Comparison of ENCODE assay signal across 1 cellular context in genomic region chr16:73149329-73149728, GRCh38.
A peak's percentile ranks its signal among the peaks of the same experiment; 100 is the strongest.
TF ChIP-seq lines count a peak whose summit lies in the region.

No MANE protein-coding gene starts in this region.

TF ChIP-seq in HepG2, 621 proteins besides CTCF, POLR2A, EP300 and RAD21 (continued from another document and continues in another):
- TF ChIP-seq ZNF276 (CRISPR knock-in tag; IDR thresholded peaks at IDR 0.05; ENCODE audit: low read depth) = no peak
- TF ChIP-seq NFYB (CRISPR knock-in tag; IDR thresholded peaks at IDR 0.05) = no peak
- no peak for TF ChIP-seq ZNF724P (CRISPR knock-in tag; IDR thresholded peaks at IDR 0.05; ENCODE audit: borderline replicate concordance)
- TF ChIP-seq ZNF713 (CRISPR knock-in tag; IDR thresholded peaks at IDR 0.05) = no peak
- TF ChIP-seq ZNF549 (CRISPR knock-in tag; IDR thresholded peaks at IDR 0.05) = no peak
- no peak for TF ChIP-seq EEA1 (CRISPR knock-in tag; IDR thresholded peaks at IDR 0.05; ENCODE audit: borderline replicate concordance)
- no peak for TF ChIP-seq SMAD3 (CRISPR knock-in tag; IDR thresholded peaks at IDR 0.05)
- no peak for TF ChIP-seq ZBTB4 (CRISPR knock-in tag; IDR thresholded peaks at IDR 0.05; ENCODE audit: borderline replicate concordance)
- TF ChIP-seq ZNF264 (CRISPR knock-in tag; IDR thresholded peaks at IDR 0.05) = peak; percentile 63; the same call in 1 of the 2 replicates
- TF ChIP-seq KLF11 (CRISPR knock-in tag; IDR thresholded peaks at IDR 0.05) = no peak
- TF ChIP-seq ZBTB33 (CRISPR knock-in tag; IDR thresholded peaks at IDR 0.05) = peak; percentile 82
- no peak for TF ChIP-seq ZNF33B (CRISPR knock-in tag; IDR thresholded peaks at IDR 0.05)
- TF ChIP-seq JUND (CRISPR knock-in tag; IDR thresholded peaks at IDR 0.05) = no peak
- TF ChIP-seq ZBTB25 (CRISPR knock-in tag; IDR thresholded peaks at IDR 0.05) = no peak
- peak; percentile 34; the same call in 1 of the 2 replicates for TF ChIP-seq TBX3 (IDR thresholded peaks at IDR 0.05; ENCODE audit: borderline replicate concordance)
- TF ChIP-seq FOXA1 (IDR thresholded peaks at IDR 0.05) = no peak
- TF ChIP-seq FOXA1 (CRISPR knock-in tag; IDR thresholded peaks at IDR 0.05) = peak; percentile 47; the same call in 1 of the 2 replicates
- TF ChIP-seq PAXIP1 (CRISPR knock-in tag; conservative IDR thresholded peaks at IDR 0.05) = peak; percentile 22; the same call in 1 of the 2 replicates
- TF ChIP-seq ATF6 (CRISPR knock-in tag; conservative IDR thresholded peaks at IDR 0.05) = no peak
- TF ChIP-seq ZMYM4 (CRISPR knock-in tag; IDR thresholded peaks at IDR 0.05) = no peak
- no peak for TF ChIP-seq MAFK (conservative IDR thresholded peaks at IDR 0.05 in 1 of 2, IDR thresholded peaks at IDR 0.05 in 1 of 2; ENCODE audit: low read length in 2 of 2)
- no peak for TF ChIP-seq NKX3-1 (CRISPR knock-in tag; IDR thresholded peaks at IDR 0.05)
- TF ChIP-seq RXRB (CRISPR knock-in tag; IDR thresholded peaks at IDR 0.05; ENCODE audit: borderline replicate concordance) = peak; percentile 18; the same call in 1 of the 2 replicates
- no peak for TF ChIP-seq ZBTB10 (CRISPR knock-in tag; IDR thresholded peaks at IDR 0.05; ENCODE audit: borderline replicate concordance)
- TF ChIP-seq NR2F6 (IDR thresholded peaks at IDR 0.05) = no peak
- no peak for TF ChIP-seq NR2F6 (CRISPR knock-in tag; IDR thresholded peaks at IDR 0.05)
- TF ChIP-seq CENPBD1 (CRISPR knock-in tag; IDR thresholded peaks at IDR 0.05; ENCODE audit: borderline replicate concordance, low read depth) = no peak
- TF ChIP-seq SP5 (CRISPR knock-in tag; IDR thresholded peaks at IDR 0.05; ENCODE audit: borderline replicate concordance, low read depth) = no peak
- TF ChIP-seq ZNF383 (CRISPR knock-in tag; IDR thresholded peaks at IDR 0.05; ENCODE audit: borderline replicate concordance) = no peak
- TF ChIP-seq FOXA3 (CRISPR knock-in tag; IDR thresholded peaks at IDR 0.05) = peak; percentile 38; the same call in 1 of the 2 replicates
- TF ChIP-seq HNF4A (CRISPR knock-in tag; IDR thresholded peaks at IDR 0.05) = peak; percentile 84
- peak; percentile 53; the same call in 1 of the 2 replicates for TF ChIP-seq HNF4G (IDR thresholded peaks at IDR 0.05; ENCODE audit: borderline replicate concordance, low read depth, low read length)
- peak; percentile 29; the same call in 1 of the 2 replicates for TF ChIP-seq HNF4G (CRISPR knock-in tag; IDR thresholded peaks at IDR 0.05; ENCODE audit: borderline replicate concordance, low read depth)
- no peak for TF ChIP-seq ZIK1 (CRISPR knock-in tag; IDR thresholded peaks at IDR 0.05; ENCODE audit: borderline replicate concordance, low read depth)
- no peak for TF ChIP-seq PRDM4 (CRISPR knock-in tag; IDR thresholded peaks at IDR 0.05; ENCODE audit: borderline replicate concordance)
- no peak for TF ChIP-seq CREB1 (IDR thresholded peaks at IDR 0.05)
- TF ChIP-seq CREB1 (CRISPR knock-in tag; IDR thresholded peaks at IDR 0.05) = no peak
- TF ChIP-seq SCMH1 (CRISPR knock-in tag; IDR thresholded peaks at IDR 0.05; ENCODE audit: borderline replicate concordance) = no peak
- no peak for TF ChIP-seq POGZ (CRISPR knock-in tag; IDR thresholded peaks at IDR 0.05)
- TF ChIP-seq ZNF296 (CRISPR knock-in tag; conservative IDR thresholded peaks at IDR 0.05) = no peak
- TF ChIP-seq ZNF230 (CRISPR knock-in tag; IDR thresholded peaks at IDR 0.05) = no peak
- no peak for TF ChIP-seq ZNF564 (CRISPR knock-in tag; IDR thresholded peaks at IDR 0.05)
- no peak for TF ChIP-seq MAFF (IDR thresholded peaks at IDR 0.05; ENCODE audit: low read depth, low read length)
- TF ChIP-seq ZNF746 (CRISPR knock-in tag; IDR thresholded peaks at IDR 0.05) = no peak
- TF ChIP-seq ZNF207 (IDR thresholded peaks at IDR 0.05; ENCODE audit: borderline replicate concordance) = no peak
